ENCODE assay signal across 9 cellular contexts in the genomic region with DNA sequence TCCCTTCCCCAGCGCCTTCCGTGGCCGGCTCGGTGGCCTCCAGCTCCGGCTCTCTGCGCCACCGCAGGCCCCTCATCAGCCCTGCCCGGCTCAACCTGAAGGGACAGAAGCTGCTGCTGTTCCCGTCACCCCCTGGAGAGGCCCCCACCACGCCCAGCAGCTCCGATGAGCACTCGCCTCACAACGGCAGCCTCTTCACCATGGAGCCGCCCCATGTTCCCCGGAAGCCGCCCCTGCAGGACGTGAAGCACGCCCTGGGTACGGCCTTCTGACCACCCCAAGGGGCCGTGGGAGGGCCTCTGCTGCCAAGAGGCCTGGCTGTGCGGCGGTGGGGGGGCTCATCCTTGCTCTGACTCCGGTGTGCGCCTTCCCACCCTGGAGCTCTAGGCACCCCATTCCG.
"Had no signal": no experiment of that assay in that cellular context is flagged by ENCODE, and none has a peak within 500 bp of the region (broad histone marks: within the 10 kb centered on the region; RNA-seq: fewer than 3 reads in every experiment).

No MANE protein-coding gene starts in this region.

- FAIRE-seq: H1, H54, HTR-8/SVneo had no signal

- H3K4me3 ChIP-seq: GM23338 had no signal

- ATAC-seq: GM23338 had no signal

- H2AFZ ChIP-seq: GM23338 had no signal

- H3K4me2 ChIP-seq: GM23338 had no signal

- DNase-seq: H9, HCEC 1CT, HFFc6, IMR-90, KBM-7 had no signal
